Comparison of ENCODE assay signal across 35 cellular contexts in the genomic region with DNA sequence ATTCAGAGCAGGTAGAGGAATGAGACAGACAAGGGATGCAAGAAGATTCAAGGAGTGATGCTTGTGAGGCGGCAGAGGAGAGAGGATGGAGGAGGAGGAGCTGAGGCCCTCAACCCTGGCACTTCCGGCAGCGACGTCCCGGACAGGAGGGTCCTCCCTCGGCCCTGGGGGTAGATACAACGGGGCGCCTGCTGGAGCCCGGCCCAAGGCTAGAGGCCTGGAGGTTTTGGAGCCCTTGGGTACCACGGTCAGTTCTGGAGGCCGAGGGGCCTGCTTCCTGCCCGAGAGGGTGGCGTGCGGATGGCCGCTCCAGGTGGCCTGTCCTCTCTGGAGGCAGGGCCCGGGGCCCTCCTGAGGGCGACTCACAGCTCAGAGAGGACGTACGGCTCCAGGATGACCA. TPM values are rescaled to one million over a fixed set of nuclear protein-coding genes. Genes with fewer than 3 reads are reported as not detected.
"Had no signal": no experiment of that assay in that cellular context is flagged by ENCODE, and none has a peak within 500 bp of the region (broad histone marks: within the 10 kb centered on the region; RNA-seq: fewer than 3 reads in every experiment).

No MANE protein-coding gene starts in this region.

- DNase-seq: Karpas-422, Kasumi-1, KG1, MG63, MM.1S, MV-4-11, NCI-H1048, NCI-H1092, NCI-H1092 treated with DMSO at 0.1 percent for 48 hours, NCI-H1105, NCI-H1105 treated with DMSO at 0.1 percent for 48 hours, NCI-H1417, NCI-H1417 treated with DMSO at 0.1 percent for 48 hours, NCI-H1436, NCI-H1436 treated with DMSO at 0.1 percent for 48 hours, NCI-H146, NCI-H1694, NCI-H1694 treated with DMSO at 0.1 percent for 48 hours, NCI-H187, NCI-H187 treated with DMSO at 0.1 percent for 48 hours, NCI-H1930, NCI-H2029, NCI-H2029 treated with DMSO at 0.1 percent for 48 hours, NCI-H2081, NCI-H2081 treated with DMSO at 0.1 percent for 48 hours, NCI-H2107, NCI-H2171, NCI-H2171 treated with DMSO at 0.1 percent for 48 hours, NCI-H2227 treated with DMSO at 0.1 percent for 48 hours, NCI-H226, NCI-H345, NCI-H446, NCI-H446 treated with DMSO at 0.1 percent for 48 hours, NCI-H510A had no signal

RNA-seq across cellular contexts. Expression of gene PDZD4, which starts 22.4 kb away (rescaled TPM):
- total RNA-seq: MCF 10A had no signal

RNA-seq across cellular contexts. Expression of gene SRPK3, which starts 27.1 kb away (rescaled TPM):
- total RNA-seq: MCF 10A had no signal
